ENCODE assay signal across 8 cellular contexts in genomic region chr16:56789360-56789759, GRCh38. TPM values are rescaled to one million over a fixed set of nuclear protein-coding genes. Genes with fewer than 3 reads are reported as not detected.
A peak's percentile ranks its signal among the peaks of the same experiment; 100 is the strongest.
DNase-seq lines count a peak whose midpoint lies in the region; ATAC-seq and TF ChIP-seq lines count a peak whose summit lies in the region.

No MANE protein-coding gene starts in this region.

- H3K27me3 ChIP-seq in H9 (ENCODE audit: insufficient read depth, low read length) = no peaks in the 10 kb centered on the region
- H3K27me3 ChIP-seq in OCI-LY3 (ENCODE audit: low read depth, low read length) = no peaks in the 10 kb centered on the region

- H4K8ac ChIP-seq in H9 (replicated peaks; ENCODE audit: insufficient read length, low read depth, low read length) = no peak overlapping the region

- no peak for ATAC-seq in HG03342 (IDR thresholded peaks at IDR 0.05; ENCODE audit: unreplicated experiment)

- H3K9me3 ChIP-seq in H9 (ENCODE audit: control insufficient read depth, low read depth, low read length) (no peaks in the 10 kb centered on the region), OCI-LY3 (ENCODE audit: insufficient read depth, low read length) (no peaks in the 10 kb centered on the region)

- H3K9me3 Mint-ChIP-seq in H9 (no peaks in the 10 kb centered on the region), osteocyte (ENCODE audit: unreplicated experiment) (no peaks in the 10 kb centered on the region), nephron progenitor cell (no peaks in the 10 kb centered on the region)

- H3K36me3 Mint-ChIP-seq in H9 (ENCODE audit: insufficient read depth in 1 of 3, low read depth in 3 of 3) (no peaks in the 10 kb centered on the region; a peak in 1 of 7 replicates), osteocyte (ENCODE audit: unreplicated experiment) (peaks cover under 1% of the 10 kb centered on the region), nephron progenitor cell (ENCODE audit: low read depth) (no peaks in the 10 kb centered on the region)

- H3K79me1 ChIP-seq in H9 (ENCODE audit: insufficient read depth, low read depth, low read length, poor library complexity, severe bottlenecking) = no peaks in the 10 kb centered on the region

- no peak overlapping the region for H2BK15ac ChIP-seq in H9 (ENCODE audit: low read depth, low read length)

- H3K4me1 Mint-ChIP-seq in H9 (peaks cover 49% of the 10 kb centered on the region in 2 experiments), osteocyte (ENCODE audit: unreplicated experiment) (peaks cover 37% of the 10 kb centered on the region), nephron progenitor cell (peaks cover 48% of the 10 kb centered on the region)

- peaks cover 2% of the 10 kb centered on the region; the same call in 1 of the 2 replicates for H3K79me2 ChIP-seq in H9 (ENCODE audit: insufficient read depth, low read length)
- peaks cover 16% of the 10 kb centered on the region for H3K79me2 ChIP-seq in OCI-LY3 (ENCODE audit: low read length)

- no CpG with 5 or more reads among the region's 5 CpGs for WGBS in H9 (ENCODE audit: extremely low coverage, insufficient read length, low lambda C conversion rate)

- no peak overlapping the region for H3K4ac ChIP-seq in H9 (ENCODE audit: low read depth, low read length)

- H3K23me2 ChIP-seq in H9 (ENCODE audit: insufficient read length, low read depth, low read length, poor library complexity, severe bottlenecking) = no peaks in the 10 kb centered on the region

- no peak overlapping the region for H3K14ac ChIP-seq in H9 (ENCODE audit: insufficient read depth, low read length)

- H4K20me1 ChIP-seq in H9 (ENCODE audit: control insufficient read depth, insufficient read depth, insufficient read length) (no peaks in the 10 kb centered on the region), OCI-LY3 (ENCODE audit: insufficient read depth, low read length) (peaks cover 14% of the 10 kb centered on the region)

- TF ChIP-seq CTCF in H9 (conservative IDR thresholded peaks at IDR 0.05) (peak; percentile 40; the same call in 1 of the 3 replicates), OCI-LY3 (IDR thresholded peaks at IDR 0.05; ENCODE audit: low read depth, low read length) (peak; percentile 47), osteocyte (IDR thresholded peaks at IDR 0.05) (peak; percentile 62), nephron progenitor cell (IDR thresholded peaks at IDR 0.05) (no peak)

- H3K4me2 ChIP-seq in H9 (ENCODE audit: insufficient read depth, insufficient read length, low read length) (no peak overlapping the region), OCI-LY3 (ENCODE audit: low read length) (no peak overlapping the region)

- no peak overlapping the region for H2BK20ac ChIP-seq in H9 (ENCODE audit: low read depth, low read length, poor library complexity, severe bottlenecking)

- no peak overlapping the region for H2AK5ac ChIP-seq in H9 (ENCODE audit: insufficient read length, low read length)

- no peak overlapping the region for H3K9ac ChIP-seq in H9 (ENCODE audit: extremely low read depth, insufficient read length, low read length)
- no peak overlapping the region for H3K9ac ChIP-seq in OCI-LY3 (ENCODE audit: low read length)

- H3K56ac ChIP-seq in H9 (ENCODE audit: insufficient read length, low read depth, low read length) = no peak overlapping the region

- peaks cover 14% of the 10 kb centered on the region; the same call in 1 of the 2 replicates for H3K4me1 ChIP-seq in H9 (ENCODE audit: insufficient read depth, low read length)
- H3K4me1 ChIP-seq in OCI-LY3 (ENCODE audit: low read length) = no peaks in the 10 kb centered on the region

- no peak overlapping the region for H3K4me3 ChIP-seq in OCI-LY3 (ENCODE audit: low read length)

- H3K36me3 ChIP-seq in OCI-LY3 (replicated peaks; ENCODE audit: low read depth, low read length) = no peaks in the 10 kb centered on the region

- H4K5ac ChIP-seq in H9 (ENCODE audit: insufficient read length, low read depth, low read length) = no peak overlapping the region

- no peak overlapping the region for H2BK5ac ChIP-seq in H9 (ENCODE audit: insufficient read length, low read length)

- H3K27ac Mint-ChIP-seq in H9 (no peak overlapping the region), osteocyte (ENCODE audit: unreplicated experiment) (no peak overlapping the region), nephron progenitor cell (no peak overlapping the region)

- no peak overlapping the region for H2BK12ac ChIP-seq in H9 (ENCODE audit: insufficient read length, low read depth, low read length)

- H3T11ph ChIP-seq in H9 (ENCODE audit: low read length) = no peak overlapping the region

- H3K27me3 Mint-ChIP-seq in H9 (ENCODE audit: low read depth) (no peaks in the 10 kb centered on the region), osteocyte (ENCODE audit: unreplicated experiment) (no peaks in the 10 kb centered on the region), nephron progenitor cell (ENCODE audit: low read depth, poor library complexity) (no peaks in the 10 kb centered on the region)

- H3K23ac ChIP-seq in H9 (ENCODE audit: insufficient read length, low read depth, low read length) = no peak overlapping the region

- H4K91ac ChIP-seq in H9 (ENCODE audit: insufficient read length, low read depth, low read length) = no peak overlapping the region

- H3K4me3 Mint-ChIP-seq in H9 (no peak overlapping the region), osteocyte (ENCODE audit: unreplicated experiment) (no peak overlapping the region), nephron progenitor cell (no peak overlapping the region)

- DNase-seq in Ammon's horn (ENCODE audit: low spot score) (peak; percentile 77), H9 (no peak), dermis microvascular lymphatic vessel endothelial cell (ENCODE audit: low read depth in 2 of 2) (peak; percentile 64 to 70), osteocyte (ENCODE audit: extremely low spot score, unreplicated experiment) (no peak), nephron progenitor cell (no peak), epidermal melanocyte (ENCODE audit: insufficient read length, low spot score) (no peak)

- H3K27ac ChIP-seq in H9 (ENCODE audit: insufficient read length, low read depth, low read length) = no peak overlapping the region
- H3K27ac ChIP-seq in OCI-LY3 (ENCODE audit: low read length) = no peak overlapping the region

- H2AFZ ChIP-seq in H9 (ENCODE audit: low read length) (no peak overlapping the region), OCI-LY3 (ENCODE audit: low read depth, low read length) (no peak overlapping the region)

- no peak overlapping the region for H3K18ac ChIP-seq in H9 (ENCODE audit: insufficient read length, low read depth, low read length)

- no peak overlapping the region for H2BK120ac ChIP-seq in H9 (ENCODE audit: low read depth, low read length, poor library complexity, severe bottlenecking)

RNA-seq across cellular contexts. Expression of gene NUP93, which starts 59.4 kb away (rescaled TPM):
- 165 and 167 TPM in 2 replicates for total RNA-seq in H9 (2021)
- 60.7 and 85.4 TPM in 2 replicates for total RNA-seq in dermis microvascular lymphatic vessel endothelial cell
- total RNA-seq in osteocyte = 81.7 and 85.1 TPM in 2 replicates

Comparison
In these comparisons a context has a peak if more than half of its experiments do, and no peak if none do; other contexts are left out.
1. DNase-seq: peak in Ammon's horn (single experiment) and dermis microvascular lymphatic vessel endothelial cell (2 of 2); none in H9 (single experiment), osteocyte (single experiment), nephron progenitor cell (single experiment) and epidermal melanocyte (single experiment).